Comparison of ENCODE assay signal across 8 cellular contexts in genomic region chr1:31372961-31373896, GRCh38. TPM values are rescaled to one million over a fixed set of nuclear protein-coding genes. Genes with fewer than 3 reads are reported as not detected.
DNase-seq lines count a peak whose midpoint lies in the region; ATAC-seq and TF ChIP-seq lines count a peak whose summit lies in the region.

Gene FABP3, minus strand, starts transcription at chr1:31373076. Its CDS starts 62 bp downstream, at chr1:31373014.

- TF ChIP-seq POLR2A in heart left ventricle (IDR thresholded peaks at IDR 0.05): peak; percentile 44 to 96

- intact Hi-C loops in heart left ventricle (cut with DNase I): loop anchor here in 1 of 10 donors (1.0 kb wide), 1 partner anchor 8 kb away; no protein-coding TSS in a partner anchor

- DNase-seq in NCI-H345 (lab: John Stamatoyannopoulos, UW) (peak; percentile 20), NCI-H345 treated with DMSO at 0.1 percent for 48 hours (lab: John Stamatoyannopoulos, UW; ENCODE audit: unreplicated experiment) (no peak), NCI-H526 (lab: John Stamatoyannopoulos, UW) (peak; percentile 78 to 95), amniotic epithelial cell (ENCODE audit: low read depth) (peak; percentile 47), heart left ventricle (peak; percentile 86 to 94 (median 88)), occipital lobe (lab: John Stamatoyannopoulos, UW) (peak; percentile 71), MM.1S (no peak)

- H3K4me3 ChIP-seq in heart left ventricle: peak within 1 kb of the TSS; percentile 39 to 85 (median 64)
- H3K4me3 ChIP-seq in MM.1S (ENCODE audit: low read length): no peak within 1 kb of the TSS

- H3K36me3 ChIP-seq in heart left ventricle (peaks cover 0 to 7% (median 3%) of the 10 kb centered on the region in 9 donors), MM.1S (replicated peaks; ENCODE audit: insufficient read depth, low read length) (no peaks in the 10 kb centered on the region)

- peak; percentile 76 to 80 (median 78) for ATAC-seq in heart left ventricle
- ATAC-seq in HG03565 (IDR thresholded peaks at IDR 0.05; ENCODE audit: unreplicated experiment): no peak

- no peak within 1 kb of the TSS for H3K4me2 ChIP-seq in MM.1S (ENCODE audit: low read depth, low read length)

- H3K9me2 ChIP-seq in MM.1S (replicated peaks; ENCODE audit: insufficient read depth, low read length): no peaks in the 10 kb centered on the region

- WGBS in heart left ventricle, 4 donors: 1 to 2% (median 1%) methylated on average over 20 to 46 of the region's 46 CpGs

- no peak within 1 kb of the TSS for H2AFZ ChIP-seq in MM.1S (ENCODE audit: low read length)

- no peaks in the 10 kb centered on the region for H3F3A ChIP-seq in MM.1S (ENCODE audit: insufficient read depth, low read length)

- H3K9ac ChIP-seq in MM.1S (ENCODE audit: low read length): no peak within 1 kb of the TSS

- no peak for TF ChIP-seq CTCF in heart left ventricle (IDR thresholded peaks at IDR 0.05)
- TF ChIP-seq CTCF in MM.1S (IDR thresholded peaks at IDR 0.05; ENCODE audit: low read length): no peak

- H3K27me3 ChIP-seq in heart left ventricle (no peaks in the 10 kb centered on the region), MM.1S (replicated peaks; ENCODE audit: insufficient read depth, low read length) (no peaks in the 10 kb centered on the region)

- H4K20me1 ChIP-seq in MM.1S (ENCODE audit: insufficient read depth, low read length): no peaks in the 10 kb centered on the region

- no peaks in the 10 kb centered on the region for H3K79me2 ChIP-seq in MM.1S (ENCODE audit: low read length)

- no peaks in the 10 kb centered on the region for H3K9me3 ChIP-seq in heart left ventricle
- no peaks in the 10 kb centered on the region for H3K9me3 ChIP-seq in MM.1S (replicated peaks; ENCODE audit: insufficient read depth, low read length)

- H3K27ac ChIP-seq in heart left ventricle: peak within 1 kb of the TSS; percentile 87 to 99 (median 95)
- no peak within 1 kb of the TSS for H3K27ac ChIP-seq in MM.1S (ENCODE audit: low read length)

- peaks cover 0 to 36% (median 18%) of the 10 kb centered on the region in 12 donors for H3K4me1 ChIP-seq in heart left ventricle
- no peaks in the 10 kb centered on the region for H3K4me1 ChIP-seq in MM.1S (ENCODE audit: low read length)

RNA-seq across cellular contexts. Expression of gene FABP3, which starts in this region (rescaled TPM):
- total RNA-seq in heart left ventricle (1,000 to 10,000 TPM; 2,591 to 6,997 (median 5,230) TPM), occipital lobe (93.1 TPM)
- over 10,000 TPM in 1 of 2 donors, 1,000 to 10,000 TPM in 1; 4,008 to 10,560 TPM for polyA plus RNA-seq in heart left ventricle

Comparison
In these comparisons a context has a peak if more than half of its experiments do, and no peak if none do; other contexts are left out.
1. RNA of gene FABP3 (total RNA-seq): 2,591 to 6,997 TPM in heart left ventricle; 93.1 TPM in occipital lobe (single experiment); every median in the first group is over 10 times any median in the second.
2. DNase-seq: peak in NCI-H345 (single experiment), NCI-H526 (2 of 2), amniotic epithelial cell (single experiment), heart left ventricle (5 of 5) and occipital lobe (single experiment); none in NCI-H345 treated with DMSO at 0.1 percent for 48 hours (single experiment) and MM.1S (single experiment).